ENCODE assay signal across 24 cellular contexts in genomic region chr1:32969556-32969955, GRCh38. TPM values are rescaled to one million over a fixed set of nuclear protein-coding genes. Genes with fewer than 3 reads are reported as not detected.
DNase-seq lines count a peak whose midpoint lies in the region; ATAC-seq and TF ChIP-seq lines count a peak whose summit lies in the region.
"Had no signal": no experiment of that assay in that cellular context is flagged by ENCODE, and none has a peak within 500 bp of the region (broad histone marks: within the 10 kb centered on the region; RNA-seq: fewer than 3 reads in every experiment).

No MANE protein-coding gene starts in this region.

- H3K4me1 ChIP-seq in BLaER1 treated with 17β-estradiol and CSF1 and Interleukin-3, amounts not matched to agents 10 nM and 100 nM: peaks cover 0 to 59% (median 41%) of the 10 kb centered on the region in 10 experiments; a peak in 16 of 20 replicates
- peaks cover 6% of the 10 kb centered on the region for H3K4me1 ChIP-seq in IMR-90 (ENCODE audit: control insufficient read depth, insufficient read depth, low read length)
- no peaks in the 10 kb centered on the region for H3K4me1 ChIP-seq in psoas muscle

- peaks cover 3% of the 10 kb centered on the region for H3K36me3 Mint-ChIP-seq in T-helper 17 cell (ENCODE audit: low read depth)
- no peaks in the 10 kb centered on the region for H3K36me3 Mint-ChIP-seq in stimulated activated memory B cell treated with anti-CD40 and anti-IgM and Interleukin-4, amounts not matched to agents 10 μg/mL and 1 μg/mL and 100 μg/mL, for 72 hours

- no peaks in the 10 kb centered on the region for H3K9me3 Mint-ChIP-seq in stimulated activated memory B cell treated with anti-CD40 and anti-IgM and Interleukin-4, amounts not matched to agents 10 μg/mL and 1 μg/mL and 100 μg/mL, for 72 hours
- H3K9me3 Mint-ChIP-seq: activated naive CD4-positive, alpha-beta T cell treated with anti-CD3 and anti-CD28 coated beads, Interleukin-2, amount 10 ng/mL, durations not matched to agents 7 days and 5 days; CD8-positive, alpha-beta memory T cell; GM23338; T-cell had no signal

- CTCF ChIA-PET in IMR-90 (lab: Yijun Ruan, JAX): interaction anchor here (0.6 to 1.4 kb wide), 3 partner anchors 37 to 1053 kb away, joined by 3 to 5 read pairs (median 3); no protein-coding TSS in a partner anchor

- intact Hi-C loops in IMR-90 (cut with micrococcal nuclease): no loop called here
- intact Hi-C loops in psoas muscle (cut with DNase I): no loop called here

- peak overlapping the region; percentile 56 for H3K4me3 Mint-ChIP-seq in T-helper 17 cell
- no peak overlapping the region for H3K4me3 Mint-ChIP-seq in stimulated activated memory B cell treated with anti-CD40 and anti-IgM and Interleukin-4, amounts not matched to agents 10 μg/mL and 1 μg/mL and 100 μg/mL, for 72 hours
- H3K4me3 Mint-ChIP-seq: activated CD4-positive, alpha-beta memory T cell treated with anti-CD3 and anti-CD28 coated beads, Interleukin-2, amount 10 ng/mL, durations not matched to agents 7 days and 5 days; activated naive CD4-positive, alpha-beta T cell treated with anti-CD3 and anti-CD28 coated beads, Interleukin-2, amount 10 ng/mL, durations not matched to agents 7 days and 5 days; activated T-cell treated with anti-CD3 and anti-CD28 coated beads, Interleukin-2, amount 50 U/mL, for 24 hours; GM23338; T-cell had no signal

- H2BK5ac ChIP-seq in IMR-90 (ENCODE audit: low read depth, low read length, poor library complexity, severe bottlenecking): no peak overlapping the region

- no peak overlapping the region for H2AK9ac ChIP-seq in IMR-90 (replicated peaks; ENCODE audit: low read depth, low read length, poor library complexity)

- no peak overlapping the region for H2BK15ac ChIP-seq in IMR-90 (ENCODE audit: low read depth, low read length)

- no peaks in the 10 kb centered on the region for H4K20me1 ChIP-seq in BLaER1 treated with 17β-estradiol and CSF1 and Interleukin-3, amounts not matched to agents 10 nM and 100 nM
- H4K20me1 ChIP-seq in IMR-90 (ENCODE audit: insufficient read depth, low read length): no peaks in the 10 kb centered on the region

- H3K23ac ChIP-seq in IMR-90 (ENCODE audit: low read depth, low read length): peak overlapping the region; percentile 16; the same call in 1 of the 2 replicates

- TF ChIP-seq CTCF in IMR-90 (conservative IDR thresholded peaks at IDR 0.05; ENCODE audit: low read depth, low read length): no peak
- no peak for TF ChIP-seq CTCF in fibroblast of mammary gland (conservative IDR thresholded peaks at IDR 0.05; ENCODE audit: control insufficient read depth, insufficient read depth, low read depth, low read length)
- no peak for TF ChIP-seq CTCF in psoas muscle (IDR thresholded peaks at IDR 0.05)

- BruUV-seq in IMR-90 (replicated peaks; lab: Mats Ljungman, UMichigan): no TSS peak

- H3K56ac ChIP-seq in IMR-90 (ENCODE audit: extremely low read depth, insufficient read depth, low read length): no peak overlapping the region

- H2AFZ ChIP-seq in IMR-90 (replicated peaks; ENCODE audit: low read length, poor library complexity): no peak overlapping the region
- H2AFZ ChIP-seq: GM23338 had no signal

- H4K8ac ChIP-seq in IMR-90 (ENCODE audit: low read depth in 2 of 2, low read length in 2 of 2): no peak overlapping the region

- H3K27ac Mint-ChIP-seq in T-helper 17 cell: no peak overlapping the region
- no peak overlapping the region for H3K27ac Mint-ChIP-seq in stimulated activated memory B cell treated with anti-CD40 and anti-IgM and Interleukin-4, amounts not matched to agents 10 μg/mL and 1 μg/mL and 100 μg/mL, for 72 hours
- H3K27ac Mint-ChIP-seq: activated CD4-positive, alpha-beta memory T cell treated with anti-CD3 and anti-CD28 coated beads, Interleukin-2, amount 10 ng/mL, durations not matched to agents 7 days and 5 days; activated naive CD4-positive, alpha-beta T cell treated with anti-CD3 and anti-CD28 coated beads, Interleukin-2, amount 10 ng/mL, durations not matched to agents 7 days and 5 days; activated T-cell treated with anti-CD3 and anti-CD28 coated beads, Interleukin-2, amount 50 U/mL, for 24 hours; CD8-positive, alpha-beta memory T cell; GM23338; T-cell had no signal

- no peak overlapping the region for H3K18ac ChIP-seq in IMR-90 (ENCODE audit: low read depth, low read length)

- in situ Hi-C loops in IMR-90 (cut with MboI; ENCODE audit: low sequenced_read_pairs): no loop called here

- no peaks in the 10 kb centered on the region for H3K36me3 ChIP-seq in BLaER1 treated with 17β-estradiol and CSF1 and Interleukin-3, amounts not matched to agents 10 nM and 100 nM
- H3K36me3 ChIP-seq in IMR-90 (ENCODE audit: control insufficient read depth, insufficient read depth, low read length) (no peaks in the 10 kb centered on the region), psoas muscle (ENCODE audit: insufficient read depth in 1 of 2, low read depth in 1 of 2) (no peaks in the 10 kb centered on the region)
- H3K36me3 ChIP-seq: WERI-Rb-1 had no signal

- no peak overlapping the region for H3K4ac ChIP-seq in IMR-90 (ENCODE audit: low read depth, low read length)

- H2AK5ac ChIP-seq in IMR-90 (ENCODE audit: low read depth, low read length): 0 out of 2 replicates have a peak overlapping the region, but pooled peaks have one; percentile 4

- H4K91ac ChIP-seq in IMR-90 (ENCODE audit: insufficient read depth, low read depth, low read length): no peak overlapping the region

- no peak overlapping the region for H2BK120ac ChIP-seq in IMR-90 (ENCODE audit: low read depth, low read length)

- peaks cover 6% of the 10 kb centered on the region; the same call in 1 of the 2 replicates for H3K9me1 ChIP-seq in IMR-90 (ENCODE audit: insufficient read depth, low read length)

- DNase-seq in IMR-90 (no peak), T-helper 17 cell (no peak), fibroblast of mammary gland (ENCODE audit: low read depth) (peak; percentile 56), NCI-H1930 (lab: John Stamatoyannopoulos, UW) (no peak), psoas muscle (no peak)
- DNase-seq: activated CD4-positive, alpha-beta memory T cell treated with anti-CD3 and anti-CD28 coated beads, Interleukin-2, amount 10 ng/mL, durations not matched to agents 7 days and 5 days; activated naive CD4-positive, alpha-beta T cell treated with anti-CD3 and anti-CD28 coated beads, Interleukin-2, amount 10 ng/mL, durations not matched to agents 7 days and 5 days; activated T-cell treated with anti-CD3 and anti-CD28 coated beads, Interleukin-2, amount 50 U/mL, for 24 hours; aorta; CD8-positive, alpha-beta memory T cell; hippocampal formation; NCI-H187; NCI-H446 treated with DMSO at 0.1 percent for 48 hours; NK-92 treated with Interleukin-12 subunit alpha and Interleukin-12 subunit beta, amount 100 ng/mL, for 24 hours; right cardiac atrium; RPMI8226; stimulated activated CD4-positive, alpha-beta T cell treated with anti-CD3 and anti-CD28 coated beads, Interleukin-15, amount 100 ng/mL, for 24 hours; T-cell; WERI-Rb-1 had no signal

- no peak overlapping the region for H3K4me3 ChIP-seq in BLaER1 treated with 17β-estradiol and CSF1 and Interleukin-3, amounts not matched to agents 10 nM and 100 nM
- H3K4me3 ChIP-seq in IMR-90 (ENCODE audit: insufficient read depth, low read depth, low read length): no peak overlapping the region
- no peak overlapping the region for H3K4me3 ChIP-seq in fibroblast of mammary gland (ENCODE audit: control insufficient read depth, low read depth, low read length)
- H3K4me3 ChIP-seq in psoas muscle: no peak overlapping the region
- H3K4me3 ChIP-seq: GM23338, lung had no signal

- no peak overlapping the region for H2BK20ac ChIP-seq in IMR-90 (ENCODE audit: low read depth, low read length)

- no peak overlapping the region for H4K5ac ChIP-seq in IMR-90 (ENCODE audit: low read depth, low read length)

- H3K27ac ChIP-seq in BLaER1 treated with 17β-estradiol and CSF1 and Interleukin-3, amounts not matched to agents 10 nM and 100 nM: no peak overlapping the region
- H3K27ac ChIP-seq in IMR-90 (ENCODE audit: insufficient read depth, low read length): no peak overlapping the region
- H3K27ac ChIP-seq in psoas muscle: no peak overlapping the region
- H3K27ac ChIP-seq: WERI-Rb-1 had no signal

- peak overlapping the region in 6 of 11 experiments; percentile 11 to 62 (median 31); a peak in 8 of 22 replicates for H3K4me2 ChIP-seq in BLaER1 treated with 17β-estradiol and CSF1 and Interleukin-3, amounts not matched to agents 10 nM and 100 nM
- no peak overlapping the region for H3K4me2 ChIP-seq in IMR-90 (ENCODE audit: low read depth, low read length)
- H3K4me2 ChIP-seq: GM23338 had no signal

- H3K27me3 ChIP-seq in BLaER1 treated with 17β-estradiol and CSF1 and Interleukin-3, amounts not matched to agents 10 nM and 100 nM: peaks cover 24 to 35% (median 33%) of the 10 kb centered on the region in 11 experiments
- H3K27me3 ChIP-seq in IMR-90 (ENCODE audit: control insufficient read depth, insufficient read depth, low read length): peaks cover 2% of the 10 kb centered on the region
- H3K27me3 ChIP-seq in psoas muscle (ENCODE audit: insufficient read depth in 3 of 3, low read length in 2 of 3): peaks cover 0 to 25% (median 2%) of the 10 kb centered on the region in 3 donors

- dilution Hi-C loops in IMR-90 (cut with HindIII; ENCODE audit: low sequenced_read_pairs, unreplicated experiment): no loop called here

- H3K4me1 Mint-ChIP-seq in T-helper 17 cell: peaks cover 9% of the 10 kb centered on the region
- H3K4me1 Mint-ChIP-seq in stimulated activated memory B cell treated with anti-CD40 and anti-IgM and Interleukin-4, amounts not matched to agents 10 μg/mL and 1 μg/mL and 100 μg/mL, for 72 hours: peaks cover 9% of the 10 kb centered on the region

- ATAC-seq in IMR-90 (ENCODE audit: low read depth): no peak
- no peak for ATAC-seq in T-helper 17 cell
- no peak for ATAC-seq in psoas muscle
- no peak for ATAC-seq in GM18873 (IDR thresholded peaks at IDR 0.05; ENCODE audit: low FRiP score, unreplicated experiment)
- ATAC-seq in stimulated activated memory B cell treated with anti-CD40 and anti-IgM and Interleukin-4, amounts not matched to agents 10 μg/mL and 1 μg/mL and 100 μg/mL, for 72 hours: no peak
- ATAC-seq: GM23338, right cardiac atrium, T-cell had no signal

- no peak for TF ChIP-seq RAD21 in IMR-90 (IDR thresholded peaks at IDR 0.05; ENCODE audit: low read length)

- H3K27me3 Mint-ChIP-seq in T-helper 17 cell: peaks cover 14% of the 10 kb centered on the region
- peaks cover 22% of the 10 kb centered on the region for H3K27me3 Mint-ChIP-seq in stimulated activated memory B cell treated with anti-CD40 and anti-IgM and Interleukin-4, amounts not matched to agents 10 μg/mL and 1 μg/mL and 100 μg/mL, for 72 hours

- H3K79me1 ChIP-seq in IMR-90 (ENCODE audit: low read depth in 1 of 2, low read length in 2 of 2): no peaks in the 10 kb centered on the region

- TF ChIP-seq POLR2A in IMR-90 (IDR thresholded peaks at IDR 0.05; ENCODE audit: low read depth, low read length): no peak

- no peak overlapping the region for H3K14ac ChIP-seq in IMR-90 (replicated peaks; ENCODE audit: low read depth, low read length)

- H3K9ac ChIP-seq in BLaER1 treated with 17β-estradiol and CSF1 and Interleukin-3, amounts not matched to agents 10 nM and 100 nM: no peak overlapping the region
- no peak overlapping the region for H3K9ac ChIP-seq in IMR-90 (ENCODE audit: low read depth, low read length)

- POLR2A ChIA-PET in IMR-90 (lab: Charles Lee; ENCODE audit: unreplicated experiment): no interaction called here

- H3K9me3 ChIP-seq in BLaER1 treated with 17β-estradiol and CSF1 and Interleukin-3, amounts not matched to agents 10 nM and 100 nM (replicated peaks in 1 of 11): peaks cover 0 to 25% (median 10%) of the 10 kb centered on the region in 11 experiments; a peak in 16 of 22 replicates
- no peaks in the 10 kb centered on the region for H3K9me3 ChIP-seq in IMR-90 (ENCODE audit: control insufficient read depth, insufficient read depth, low read length)
- H3K9me3 ChIP-seq in T-helper 17 cell (ENCODE audit: control insufficient read depth, low read length, poor library complexity, severe bottlenecking): no peaks in the 10 kb centered on the region
- no peaks in the 10 kb centered on the region for H3K9me3 ChIP-seq in psoas muscle

RNA-seq across cellular contexts. Expression of gene RNF19B, which starts 4.9 kb away (rescaled TPM):
- total RNA-seq in IMR-90 (2012; rRNA removed) (9.2 and 10.0 TPM in 2 replicates), T-helper 17 cell (10 to 100 TPM; 67.1 to 87.7 TPM), psoas muscle (10 to 100 TPM; 13.1 to 23.4 (median 18.9) TPM)
- polyA plus RNA-seq in IMR-90 (2012; rRNA removed) (11.4 and 11.6 TPM in 2 replicates), psoas muscle (10 to 100 TPM; 10.4 to 32.5 (median 15.9) TPM)
- 9.2 and 10.4 TPM in 2 replicates for polyA plus RNA-seq in IMR-90 (2012; cell fraction: cytosol; rRNA removed)
- 6.9 and 12.0 TPM in 2 replicates for polyA plus RNA-seq in IMR-90 (2012; cell fraction: nucleus; rRNA removed; ENCODE audit: low replicate concordance)
